Comparison of ENCODE assay signal across 8 cellular contexts in genomic region chr5:150846651-150847333, GRCh38. TPM values are rescaled to one million over a fixed set of nuclear protein-coding genes. Genes with fewer than 3 reads are reported as not detected.
DNase-seq lines count a peak whose midpoint lies in the region; FAIRE-seq and TF ChIP-seq lines count a peak whose summit lies in the region.

No MANE protein-coding gene starts in this region.

- H3K27me3 ChIP-seq in MM.1S (replicated peaks; ENCODE audit: insufficient read depth, low read length): no peaks in the 10 kb centered on the region

- H3K9ac ChIP-seq in MM.1S (ENCODE audit: low read length): no peak overlapping the region

- FAIRE-seq in frontal cortex (lab: Jason Lieb, UNC): no peak

- POLR2A ChIA-PET in RWPE1 (lab: Yijun Ruan, JAX; ENCODE audit: low non-redundant PET): no interaction called here

- H3K4me3 ChIP-seq in HFF-Myc (replicated peaks; ENCODE audit: low read depth, low read length) (no peak overlapping the region), MM.1S (ENCODE audit: low read length) (peak overlapping the region; percentile 47)

- intact Hi-C loops in posterior vena cava (cut with DNase I): loop anchor here in 1 of 2 donors (10.0 kb wide), 1 partner anchor 282 kb away; no protein-coding TSS in a partner anchor

- H3K4me2 ChIP-seq in MM.1S (ENCODE audit: low read depth, low read length): peak overlapping the region; percentile 77

- TF ChIP-seq CTCF in GM12873 (IDR thresholded peaks at IDR 0.05; ENCODE audit: insufficient read depth, low read depth, low read length, missing control alignments) (peak; percentile 70), HFF-Myc (IDR thresholded peaks at IDR 0.05; ENCODE audit: low read depth, low read length, missing control alignments) (peak; percentile 49), MM.1S (IDR thresholded peaks at IDR 0.05; ENCODE audit: low read length) (peak; percentile 77), RWPE1 (conservative IDR thresholded peaks at IDR 0.05; ENCODE audit: low read depth) (peak; percentile 87)

- peaks cover 3% of the 10 kb centered on the region; the same call in 1 of the 2 replicates for H3K4me1 ChIP-seq in MM.1S (ENCODE audit: low read length)

- H3K9me3 ChIP-seq in MM.1S (replicated peaks; ENCODE audit: insufficient read depth, low read length): no peaks in the 10 kb centered on the region

- H3F3A ChIP-seq in MM.1S (ENCODE audit: insufficient read depth, low read length): no peaks in the 10 kb centered on the region

- DNase-seq in HFF-Myc (ENCODE audit: extremely low read depth, low read depth) (peak; percentile 84), MM.1S (peak; percentile 91), RWPE1 (ENCODE audit: low spot score) (peak; percentile 86), frontal cortex (ENCODE audit: low spot score in 2 of 2) (peak; percentile 22 to 45), pons (ENCODE audit: low spot score) (peak; percentile 85), posterior vena cava (ENCODE audit: low spot score) (no peak)
- DNase-seq in activated effector memory CD4-positive, alpha-beta T cell treated with Interleukin-2 at 50 U/mL for 16 hours: peak; percentile 41

- CTCF ChIA-PET in RWPE1 (lab: Yijun Ruan, JAX): interaction anchor here (0.6 to 2.4 kb wide), 25 partner anchors 13 to 473 kb away, joined by 3 to 26 read pairs (median 4); partner anchors contain the start of gene RBM22

- peak overlapping the region; percentile 48 for H2AFZ ChIP-seq in MM.1S (ENCODE audit: low read length)

- H3K27ac ChIP-seq in MM.1S (ENCODE audit: low read length): no peak overlapping the region
- H3K27ac ChIP-seq in RWPE1: no peak overlapping the region

- no peaks in the 10 kb centered on the region for H3K36me3 ChIP-seq in MM.1S (replicated peaks; ENCODE audit: insufficient read depth, low read length)

- H3K79me2 ChIP-seq in MM.1S (ENCODE audit: low read length): no peaks in the 10 kb centered on the region

- H4K20me1 ChIP-seq in MM.1S (ENCODE audit: insufficient read depth, low read length): no peaks in the 10 kb centered on the region

- no peaks in the 10 kb centered on the region for H3K9me2 ChIP-seq in MM.1S (replicated peaks; ENCODE audit: insufficient read depth, low read length)

RNA-seq across cellular contexts. Expression of gene IRGM, which starts 0.5 kb away (rescaled TPM):
- total RNA-seq in frontal cortex: not detected
- not detected for total RNA-seq in posterior vena cava

RNA-seq across cellular contexts. Expression of gene ZNF300, which starts 58.0 kb away (rescaled TPM):
- total RNA-seq in frontal cortex: 90.9 TPM
- 1 to 10 TPM; 4.8 to 5.5 TPM for total RNA-seq in posterior vena cava

Comparison
In these comparisons a context has a peak if more than half of its experiments do, and no peak if none do; other contexts are left out.
1. RNA of gene ZNF300, which starts 58.0 kb away (total RNA-seq): 90.9 TPM in frontal cortex (single experiment); 4.8 to 5.5 TPM in posterior vena cava; every median in the first group is over 10 times any median in the second.
2. Peak in every context shown above with its lines, with median percentiles within 50 percentile points of each other: CTCF ChIP-seq.